ENCODE assay signal across 1 cellular context in the genomic region with DNA sequence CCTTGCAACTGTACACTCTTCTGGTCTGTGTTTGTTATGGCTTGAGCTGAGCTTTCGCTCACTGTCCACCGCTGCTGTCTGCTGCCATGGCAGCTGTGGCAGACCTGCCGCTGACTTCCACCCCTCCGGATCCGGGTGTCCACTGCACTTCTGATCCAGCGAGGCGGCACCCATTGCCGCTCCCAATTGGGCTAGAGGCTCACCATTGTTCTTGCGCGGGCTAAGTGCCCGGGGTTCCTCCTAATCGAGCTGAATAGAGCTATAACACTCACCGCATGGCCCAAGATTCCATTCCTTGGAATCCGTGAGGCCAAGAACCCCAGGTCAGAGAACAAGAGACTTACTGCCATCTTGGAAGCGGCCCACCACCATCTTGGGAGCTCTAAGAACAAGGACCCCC.
TF ChIP-seq lines count a peak whose summit lies in the region.

No MANE protein-coding gene starts in this region.

TF ChIP-seq in HEK293, 187 proteins besides CTCF, POLR2A, EP300 and RAD21:
- TF ChIP-seq ZNF16 (tag by site-specific recombination; IDR thresholded peaks at IDR 0.05; ENCODE audit: low read depth) (no peak), ZNF121 (tag by site-specific recombination; IDR thresholded peaks at IDR 0.05) (no peak), ZNF214 (tag by site-specific recombination; IDR thresholded peaks at IDR 0.05; ENCODE audit: borderline replicate concordance) (no peak), TCF7L2 (IDR thresholded peaks at IDR 0.05; ENCODE audit: borderline replicate concordance, low read depth, low read length) (no peak), ZNF658 (tag by site-specific recombination; IDR thresholded peaks at IDR 0.05) (no peak), ZNF114 (tag by site-specific recombination; IDR thresholded peaks at IDR 0.05) (0 out of 2 replicates have a peak, but pooled peaks have one; percentile 55), SP2 (tag by site-specific recombination; IDR thresholded peaks at IDR 0.05) (no peak)
- TF ChIP-seq, protein P1, sequence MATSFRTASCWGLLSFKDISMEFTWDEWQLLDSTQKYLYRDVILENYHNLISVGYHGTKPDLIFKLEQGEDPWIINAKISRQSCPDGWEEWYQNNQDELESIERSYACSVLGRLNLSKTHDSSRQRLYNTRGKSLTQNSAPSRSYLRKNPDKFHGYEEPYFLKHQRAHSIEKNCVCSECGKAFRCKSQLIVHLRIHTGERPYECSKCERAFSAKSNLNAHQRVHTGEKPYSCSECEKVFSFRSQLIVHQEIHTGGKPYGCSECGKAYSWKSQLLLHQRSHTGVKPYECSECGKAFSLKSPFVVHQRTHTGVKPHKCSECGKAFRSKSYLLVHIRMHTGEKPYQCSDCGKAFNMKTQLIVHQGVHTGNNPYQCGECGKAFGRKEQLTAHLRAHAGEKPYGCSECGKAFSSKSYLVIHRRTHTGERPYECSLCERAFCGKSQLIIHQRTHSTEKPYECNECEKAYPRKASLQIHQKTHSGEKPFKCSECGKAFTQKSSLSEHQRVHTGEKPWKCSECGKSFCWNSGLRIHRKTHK (tag by site-specific recombination; IDR thresholded peaks at IDR 0.05), result no peak
- TF ChIP-seq, protein P2, sequence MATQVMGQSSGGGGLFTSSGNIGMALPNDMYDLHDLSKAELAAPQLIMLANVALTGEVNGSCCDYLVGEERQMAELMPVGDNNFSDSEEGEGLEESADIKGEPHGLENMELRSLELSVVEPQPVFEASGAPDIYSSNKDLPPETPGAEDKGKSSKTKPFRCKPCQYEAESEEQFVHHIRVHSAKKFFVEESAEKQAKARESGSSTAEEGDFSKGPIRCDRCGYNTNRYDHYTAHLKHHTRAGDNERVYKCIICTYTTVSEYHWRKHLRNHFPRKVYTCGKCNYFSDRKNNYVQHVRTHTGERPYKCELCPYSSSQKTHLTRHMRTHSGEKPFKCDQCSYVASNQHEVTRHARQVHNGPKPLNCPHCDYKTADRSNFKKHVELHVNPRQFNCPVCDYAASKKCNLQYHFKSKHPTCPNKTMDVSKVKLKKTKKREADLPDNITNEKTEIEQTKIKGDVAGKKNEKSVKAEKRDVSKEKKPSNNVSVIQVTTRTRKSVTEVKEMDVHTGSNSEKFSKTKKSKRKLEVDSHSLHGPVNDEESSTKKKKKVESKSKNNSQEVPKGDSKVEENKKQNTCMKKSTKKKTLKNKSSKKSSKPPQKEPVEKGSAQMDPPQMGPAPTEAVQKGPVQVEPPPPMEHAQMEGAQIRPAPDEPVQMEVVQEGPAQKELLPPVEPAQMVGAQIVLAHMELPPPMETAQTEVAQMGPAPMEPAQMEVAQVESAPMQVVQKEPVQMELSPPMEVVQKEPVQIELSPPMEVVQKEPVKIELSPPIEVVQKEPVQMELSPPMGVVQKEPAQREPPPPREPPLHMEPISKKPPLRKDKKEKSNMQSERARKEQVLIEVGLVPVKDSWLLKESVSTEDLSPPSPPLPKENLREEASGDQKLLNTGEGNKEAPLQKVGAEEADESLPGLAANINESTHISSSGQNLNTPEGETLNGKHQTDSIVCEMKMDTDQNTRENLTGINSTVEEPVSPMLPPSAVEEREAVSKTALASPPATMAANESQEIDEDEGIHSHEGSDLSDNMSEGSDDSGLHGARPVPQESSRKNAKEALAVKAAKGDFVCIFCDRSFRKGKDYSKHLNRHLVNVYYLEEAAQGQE (tag by site-specific recombination; IDR thresholded peaks at IDR 0.05), result no peak
